ENCODE assay signal across 1 cellular context in the genomic region with DNA sequence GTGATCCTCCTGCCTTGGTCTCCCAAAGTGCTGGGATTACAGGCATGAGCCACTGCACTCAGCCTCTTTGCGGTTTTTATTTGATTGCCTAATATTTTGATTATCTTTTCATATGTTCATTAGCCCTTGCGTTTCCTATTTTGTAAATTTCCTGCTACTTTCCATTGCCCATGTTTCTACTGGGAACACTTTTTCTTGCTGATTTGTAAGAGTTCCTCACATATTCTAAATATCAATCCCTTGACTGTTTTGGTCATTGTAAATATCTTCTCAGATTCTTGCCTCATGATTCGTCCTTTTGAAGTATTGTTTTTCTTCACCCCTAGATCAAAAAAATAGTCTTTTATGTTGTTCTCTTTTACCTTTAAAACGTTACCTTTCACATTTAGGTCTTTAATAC.
TF ChIP-seq lines count a peak whose summit lies in the region.

No MANE protein-coding gene starts in this region.

TF ChIP-seq in IMR-90, 13 proteins besides CTCF, POLR2A, EP300 and RAD21:
- TF ChIP-seq CEBPB (IDR thresholded peaks at IDR 0.05; ENCODE audit: low read depth, low read length), result peak; percentile 54
- TF ChIP-seq ELK1 (IDR thresholded peaks at IDR 0.05; ENCODE audit: borderline replicate concordance, low read depth, low read length), result no peak
- TF ChIP-seq RCOR1 (IDR thresholded peaks at IDR 0.05; ENCODE audit: insufficient replicate concordance, low read length), result no peak
- TF ChIP-seq FOS (IDR thresholded peaks at IDR 0.05; ENCODE audit: low read depth, low read length), result peak; percentile 35; the same call in 1 of the 2 replicates
